ENCODE assay signal across 16 cellular contexts in genomic region chr13:69194130-69194529, GRCh38.
"Had no signal": no experiment of that assay in that cellular context is flagged by ENCODE, and none has a peak within 500 bp of the region (broad histone marks: within the 10 kb centered on the region; RNA-seq: fewer than 3 reads in every experiment).

No MANE protein-coding gene starts in this region.

- H3K4me1 ChIP-seq: pancreas, right lobe of liver, upper lobe of left lung had no signal

- H3K9me3 ChIP-seq: neutrophil, pancreas, right lobe of liver, thoracic aorta, tibial nerve, upper lobe of left lung had no signal

- H3K27me3 ChIP-seq: dorsolateral prefrontal cortex, neutrophil, pancreas, right lobe of liver, tibial nerve, upper lobe of left lung had no signal

- H3K27ac ChIP-seq: dorsolateral prefrontal cortex, neutrophil, pancreas, right lobe of liver, thoracic aorta, tibial nerve, upper lobe of left lung had no signal

- H3K36me3 ChIP-seq: neutrophil, pancreas, right lobe of liver, thoracic aorta, tibial nerve, upper lobe of left lung had no signal

- DNase-seq: dorsolateral prefrontal cortex; effector CD4-positive, alpha-beta T cell; head of caudate nucleus; kidney; natural killer cell; pancreas; right lobe of liver; small intestine; stimulated activated CD4-positive, alpha-beta T cell treated with anti-CD3 and anti-CD28 coated beads, Interleukin-15, amount 100 ng/mL, for 24 hours; stimulated activated CD4-positive, alpha-beta T cell treated with anti-CD3 and anti-CD28 coated beads, Interleukin-2, amount 100 ng/mL, for 48 hours; stimulated activated naive B cell treated with anti-CD40 and anti-IgM and Interleukin-4, amounts not matched to agents 10 μg/mL and 1 μg/mL and 100 μg/mL, for 72 hours; upper lobe of left lung had no signal

- H3K4me3 ChIP-seq: dorsolateral prefrontal cortex, lung, pancreas, right lobe of liver, thoracic aorta, tibial nerve, upper lobe of left lung had no signal

- ATAC-seq: natural killer cell, pancreas, right lobe of liver had no signal
